15 cellular contexts compared by ENCODE assay signal in the genomic region with DNA sequence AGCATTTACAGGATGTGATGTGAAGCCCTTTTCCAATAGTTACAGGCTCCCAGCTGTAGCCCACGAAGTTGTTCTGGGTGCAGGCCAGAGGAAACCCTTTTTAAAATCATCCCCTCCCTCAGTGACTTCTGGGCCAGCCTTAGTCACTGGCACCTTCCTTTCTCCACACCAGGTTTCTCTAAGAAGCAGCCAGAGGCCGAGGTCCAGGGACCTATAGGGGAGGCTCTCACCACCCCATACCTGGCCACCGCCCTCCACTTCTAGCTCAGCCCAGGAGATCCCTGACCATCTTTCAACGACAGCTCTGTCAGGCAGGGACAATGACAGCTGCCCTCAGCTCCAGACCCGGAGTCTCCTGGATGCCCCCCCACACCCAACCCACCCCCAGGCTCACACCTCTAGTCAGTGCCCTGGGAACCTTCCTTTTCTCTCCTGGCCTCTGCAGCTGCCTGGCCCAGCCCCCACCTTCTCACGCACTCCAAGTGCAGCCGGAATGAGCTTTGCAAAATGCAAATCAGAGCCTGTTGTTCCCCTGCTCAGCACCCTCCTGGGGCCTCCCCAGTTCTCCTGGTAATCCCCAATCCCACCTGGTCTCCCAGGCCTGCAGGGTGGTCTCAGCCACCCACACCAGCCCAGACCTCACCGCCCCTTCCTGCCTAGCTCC. TPM values are rescaled to one million over a fixed set of nuclear protein-coding genes. Genes with fewer than 3 reads are reported as not detected.
A peak's percentile ranks its signal among the peaks of the same experiment; 100 is the strongest.
DNase-seq lines count a peak whose midpoint lies in the region; ATAC-seq and TF ChIP-seq lines count a peak whose summit lies in the region.
"Had no signal": no experiment of that assay in that cellular context is flagged by ENCODE, and none has a peak within 500 bp of the region (broad histone marks: within the 10 kb centered on the region; RNA-seq: fewer than 3 reads in every experiment).

No MANE protein-coding gene starts in this region.

- H3K4me3 ChIP-seq in OCI-LY7 (ENCODE audit: low read depth, low read length, poor library complexity, severe bottlenecking): no peak overlapping the region
- H3K4me3 ChIP-seq in tibial nerve: no peak overlapping the region
- no peak overlapping the region for H3K4me3 ChIP-seq in transverse colon

- TF ChIP-seq POLR2A in tibial nerve (IDR thresholded peaks at IDR 0.05) (no peak), transverse colon (IDR thresholded peaks at IDR 0.05) (no peak)

- H3K9me2 ChIP-seq in OCI-LY7 (ENCODE audit: insufficient read depth, low read length): no peaks in the 10 kb centered on the region

- in situ Hi-C loops in transverse colon (cut with MboI; ENCODE audit: low pct_ligation_motif_present in 1 of 4, low pct_unique_long_range_greater_than_20kb in 1 of 4, low sequenced_read_pairs in 3 of 4): no loop called here

- no peaks in the 10 kb centered on the region for H4K20me1 ChIP-seq in OCI-LY7 (ENCODE audit: insufficient read depth, low read length)

- 51 to 53% methylated on average over 8 of the region's 8 CpGs for WGBS in tibial nerve, 2 donors
- 63 to 67% methylated on average over 1 to 8 of the region's 8 CpGs for WGBS in transverse colon (ENCODE audit: low coverage in 1 of 2), 2 donors

- CTCF ChIA-PET in OCI-LY7 (lab: Charles Lee; ENCODE audit: unreplicated experiment): no interaction called here

- POLR2A ChIA-PET in OCI-LY7 (lab: Charles Lee): interaction anchor here (0.6 to 1.1 kb wide), 2 partner anchors 10 to 63 kb away, joined by 3 to 7 read pairs; no protein-coding TSS in a partner anchor

- no peaks in the 10 kb centered on the region for H3K9me3 ChIP-seq in OCI-LY7 (ENCODE audit: low read length)
- H3K9me3 ChIP-seq in tibial nerve: no peaks in the 10 kb centered on the region
- no peaks in the 10 kb centered on the region for H3K9me3 ChIP-seq in transverse colon

- H3K4me2 ChIP-seq in OCI-LY7 (ENCODE audit: low read length): 0 out of 2 replicates have a peak overlapping the region, but pooled peaks have one; percentile 8

- H3K27me3 ChIP-seq in tibial nerve: peaks cover 0 to 18% of the 10 kb centered on the region in 2 donors
- no peaks in the 10 kb centered on the region for H3K27me3 ChIP-seq in transverse colon

- H3K4me1 ChIP-seq in OCI-LY7 (ENCODE audit: insufficient read depth, low read length, poor library complexity, severe bottlenecking) (peaks cover 8% of the 10 kb centered on the region), tibial nerve (peaks cover 0 to 13% (median 0%) of the 10 kb centered on the region in 4 donors), transverse colon (peaks cover 0 to 9% (median 2%) of the 10 kb centered on the region in 4 donors)

- TF ChIP-seq CTCF in OCI-LY7 (conservative IDR thresholded peaks at IDR 0.05; ENCODE audit: low read length) (no peak), tibial nerve (IDR thresholded peaks at IDR 0.05) (no peak), transverse colon (IDR thresholded peaks at IDR 0.05) (no peak)

- TF ChIP-seq EP300 in tibial nerve (IDR thresholded peaks at IDR 0.05): no peak
- no peak for TF ChIP-seq EP300 in transverse colon (IDR thresholded peaks at IDR 0.05; ENCODE audit: low read depth)

- BruUV-seq in OCI-LY7 (replicated peaks; lab: Mats Ljungman, UMichigan): no TSS peak

- DNase-seq in OCI-LY7 (ENCODE audit: low spot score) (no peak), iPS-NIHi11 (ENCODE audit: low spot score) (peak; percentile 64), cerebellar nuclear complex (lab: John Stamatoyannopoulos, UW) (no peak), tibial nerve (ENCODE audit: low spot score in 2 of 2) (no peak), transverse colon (no peak), mucosa of gallbladder (ENCODE audit: low spot score) (no peak)
- DNase-seq: activated naive CD4-positive, alpha-beta T cell treated with Interleukin-2 at 50 U/mL for 16 hours; NCI-H748 treated with DMSO at 0.1 percent for 48 hours; stimulated activated CD4-positive, alpha-beta T cell treated with anti-CD3 and anti-CD28 coated beads, Interleukin-1b, Interleukin-23, amount 100 ng/mL, for 48 hours; stimulated activated naive CD4-positive, alpha-beta T cell treated with Interleukin-2 at 50 U/mL for 16 hours; SW 1271 had no signal

- no peak overlapping the region for H2AFZ ChIP-seq in OCI-LY7 (ENCODE audit: low read length)

- H3K27ac ChIP-seq in OCI-LY7 (ENCODE audit: low read depth, low read length, poor library complexity, severe bottlenecking) (no peak overlapping the region), tibial nerve (no peak overlapping the region), transverse colon (no peak overlapping the region)

- ATAC-seq in GM19324 (IDR thresholded peaks at IDR 0.05; ENCODE audit: low FRiP score, unreplicated experiment) (peak; percentile 67), HG02981 (IDR thresholded peaks at IDR 0.05; ENCODE audit: unreplicated experiment) (peak; percentile 51)

- H3K36me3 ChIP-seq in OCI-LY7 (ENCODE audit: insufficient read depth, low read length) (no peaks in the 10 kb centered on the region), tibial nerve (no peaks in the 10 kb centered on the region), transverse colon (no peaks in the 10 kb centered on the region)

- intact Hi-C loops in OCI-LY7 (cut with micrococcal nuclease; ENCODE audit: unreplicated experiment): no loop called here
- intact Hi-C loops in transverse colon (cut with DNase I; ENCODE audit: low total_unique reads): no loop called here

- H3K79me2 ChIP-seq in OCI-LY7 (ENCODE audit: insufficient read depth, low read depth, low read length): no peaks in the 10 kb centered on the region

RNA-seq across cellular contexts. Expression of gene TESC, which starts 46.7 kb away (rescaled TPM):
- total RNA-seq in OCI-LY7 (2014; rRNA removed; shearing (Covaris generic)): 2.7 and 4.1 TPM in 2 replicates
- 4.2 and 8.0 TPM in 2 replicates for total RNA-seq in OCI-LY7 (2022)
- 10 to 100 TPM in 1 of 4 donors, 1 to 10 TPM in 3; 2.9 to 10.2 (median 7.1) TPM for total RNA-seq in tibial nerve
- total RNA-seq in transverse colon: 1 to 10 TPM in 3 of 4 donors, not detected in 1; 1.6 to 4.9 (median 3.6) TPM
- total RNA-seq in mucosa of gallbladder: 260 TPM
- total RNA-seq: M059J, osteoblast had no signal

Comparison
In these comparisons a context has a peak if more than half of its experiments do, and no peak if none do; other contexts are left out.
1. RNA of gene TESC, which starts 46.7 kb away (total RNA-seq): 260 TPM in mucosa of gallbladder (single experiment); 2.9 to 10.2 TPM in tibial nerve, 2.7 to 8.0 TPM in OCI-LY7 and 1.6 to 4.9 TPM in transverse colon; every median in the first group is over 10 times any median in the second.